In the genomic region with DNA sequence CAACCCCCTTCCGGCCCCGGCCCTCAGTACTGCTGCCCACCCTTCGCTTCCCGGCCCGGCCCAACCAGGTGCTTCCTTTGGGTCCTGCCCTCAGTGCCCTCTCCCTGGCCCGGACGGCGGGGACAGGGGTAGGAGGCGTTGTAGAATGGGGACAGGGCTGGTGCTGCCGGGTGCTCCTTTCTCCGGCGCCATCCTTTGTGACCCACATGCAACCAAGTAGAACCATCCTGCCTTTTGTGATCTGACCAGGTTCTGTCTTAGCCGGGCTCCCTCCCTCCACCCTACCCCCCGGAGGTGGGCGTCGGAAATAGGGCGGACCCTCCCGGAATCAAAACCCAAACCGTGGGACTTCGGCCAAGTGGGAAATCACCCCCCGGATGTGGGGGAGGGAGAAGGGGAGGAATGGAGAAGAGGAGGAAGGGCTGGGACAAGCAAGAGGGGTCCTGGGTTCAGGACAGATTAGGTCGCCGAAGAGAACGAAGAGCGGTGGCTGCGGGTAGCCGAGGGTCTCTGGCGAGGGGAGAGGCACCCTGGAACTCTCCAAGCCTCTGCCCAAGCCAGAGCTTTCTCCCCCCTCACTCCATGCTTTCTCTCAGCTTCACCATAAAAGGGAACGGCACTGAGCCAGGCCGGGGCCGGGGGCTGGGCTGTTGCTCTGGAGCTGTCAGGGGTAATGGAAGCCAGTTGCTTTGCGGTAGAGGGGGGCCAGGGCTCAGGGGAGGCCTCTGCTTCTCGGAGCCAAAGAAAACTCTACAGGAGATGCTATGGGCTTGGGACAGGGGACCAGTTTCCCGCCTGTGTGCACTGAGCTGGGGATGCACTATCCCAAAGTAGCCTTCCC, we compare ENCODE assay signal across 1 cellular context.
TF ChIP-seq lines count a peak whose summit lies in the region.

No MANE protein-coding gene starts in this region.

TF ChIP-seq in HepG2, 621 proteins besides CTCF, POLR2A, EP300 and RAD21 (continued from another document and continues in another):
- TF ChIP-seq, protein P1, sequence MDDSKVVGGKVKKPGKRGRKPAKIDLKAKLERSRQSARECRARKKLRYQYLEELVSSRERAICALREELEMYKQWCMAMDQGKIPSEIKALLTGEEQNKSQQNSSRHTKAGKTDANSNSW (CRISPR knock-in tag; IDR thresholded peaks at IDR 0.05; ENCODE audit: borderline replicate concordance) = no peak
- TF ChIP-seq NFIC (IDR thresholded peaks at IDR 0.05; ENCODE audit: low read length) = no peak
- no peak for TF ChIP-seq HNF4A (CRISPR knock-in tag; IDR thresholded peaks at IDR 0.05)
- TF ChIP-seq CBX2 (IDR thresholded peaks at IDR 0.05; ENCODE audit: low read depth, low read length) = no peak
- no peak for TF ChIP-seq CBX2 (CRISPR knock-in tag; IDR thresholded peaks at IDR 0.05; ENCODE audit: low read depth)
- TF ChIP-seq SP5 (CRISPR knock-in tag; IDR thresholded peaks at IDR 0.05; ENCODE audit: borderline replicate concordance, low read depth) = no peak
- no peak; the same call in 1 of the 2 replicates for TF ChIP-seq SALL2 (CRISPR knock-in tag; IDR thresholded peaks at IDR 0.05)
- TF ChIP-seq ZNF891 (CRISPR knock-in tag; IDR thresholded peaks at IDR 0.05) = no peak
- TF ChIP-seq, protein P2, sequence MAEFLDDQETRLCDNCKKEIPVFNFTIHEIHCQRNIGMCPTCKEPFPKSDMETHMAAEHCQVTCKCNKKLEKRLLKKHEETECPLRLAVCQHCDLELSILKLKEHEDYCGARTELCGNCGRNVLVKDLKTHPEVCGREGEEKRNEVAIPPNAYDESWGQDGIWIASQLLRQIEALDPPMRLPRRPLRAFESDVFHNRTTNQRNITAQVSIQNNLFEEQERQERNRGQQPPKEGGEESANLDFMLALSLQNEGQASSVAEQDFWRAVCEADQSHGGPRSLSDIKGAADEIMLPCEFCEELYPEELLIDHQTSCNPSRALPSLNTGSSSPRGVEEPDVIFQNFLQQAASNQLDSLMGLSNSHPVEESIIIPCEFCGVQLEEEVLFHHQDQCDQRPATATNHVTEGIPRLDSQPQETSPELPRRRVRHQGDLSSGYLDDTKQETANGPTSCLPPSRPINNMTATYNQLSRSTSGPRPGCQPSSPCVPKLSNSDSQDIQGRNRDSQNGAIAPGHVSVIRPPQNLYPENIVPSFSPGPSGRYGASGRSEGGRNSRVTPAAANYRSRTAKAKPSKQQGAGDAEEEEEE (CRISPR knock-in tag; IDR thresholded peaks at IDR 0.05; ENCODE audit: borderline replicate concordance) = no peak
- no peak for TF ChIP-seq ZNF460 (CRISPR knock-in tag; IDR thresholded peaks at IDR 0.05; ENCODE audit: borderline replicate concordance)
- TF ChIP-seq ZNF496 (CRISPR knock-in tag; IDR thresholded peaks at IDR 0.05; ENCODE audit: insufficient replicate concordance) = no peak
- no peak for TF ChIP-seq ZFP62 (CRISPR knock-in tag; IDR thresholded peaks at IDR 0.05)
- TF ChIP-seq ARNT (IDR thresholded peaks at IDR 0.05) = no peak
- no peak; the same call in 1 of the 2 replicates for TF ChIP-seq NR2C2 (CRISPR knock-in tag; IDR thresholded peaks at IDR 0.05; ENCODE audit: borderline replicate concordance)
- peak; percentile 80 for TF ChIP-seq SRF (IDR thresholded peaks at IDR 0.05; ENCODE audit: low read depth, low read length)
- TF ChIP-seq, protein P3, sequence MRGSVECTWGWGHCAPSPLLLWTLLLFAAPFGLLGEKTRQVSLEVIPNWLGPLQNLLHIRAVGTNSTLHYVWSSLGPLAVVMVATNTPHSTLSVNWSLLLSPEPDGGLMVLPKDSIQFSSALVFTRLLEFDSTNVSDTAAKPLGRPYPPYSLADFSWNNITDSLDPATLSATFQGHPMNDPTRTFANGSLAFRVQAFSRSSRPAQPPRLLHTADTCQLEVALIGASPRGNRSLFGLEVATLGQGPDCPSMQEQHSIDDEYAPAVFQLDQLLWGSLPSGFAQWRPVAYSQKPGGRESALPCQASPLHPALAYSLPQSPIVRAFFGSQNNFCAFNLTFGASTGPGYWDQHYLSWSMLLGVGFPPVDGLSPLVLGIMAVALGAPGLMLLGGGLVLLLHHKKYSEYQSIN (CRISPR knock-in tag; IDR thresholded peaks at IDR 0.05; ENCODE audit: borderline replicate concordance) = no peak
- TF ChIP-seq CREM (IDR thresholded peaks at IDR 0.05) = no peak
- TF ChIP-seq CREM (CRISPR knock-in tag; IDR thresholded peaks at IDR 0.05) = no peak
- no peak; the same call in 1 of the 2 replicates for TF ChIP-seq KMT2B (CRISPR knock-in tag; IDR thresholded peaks at IDR 0.05)
- TF ChIP-seq, protein P4, sequence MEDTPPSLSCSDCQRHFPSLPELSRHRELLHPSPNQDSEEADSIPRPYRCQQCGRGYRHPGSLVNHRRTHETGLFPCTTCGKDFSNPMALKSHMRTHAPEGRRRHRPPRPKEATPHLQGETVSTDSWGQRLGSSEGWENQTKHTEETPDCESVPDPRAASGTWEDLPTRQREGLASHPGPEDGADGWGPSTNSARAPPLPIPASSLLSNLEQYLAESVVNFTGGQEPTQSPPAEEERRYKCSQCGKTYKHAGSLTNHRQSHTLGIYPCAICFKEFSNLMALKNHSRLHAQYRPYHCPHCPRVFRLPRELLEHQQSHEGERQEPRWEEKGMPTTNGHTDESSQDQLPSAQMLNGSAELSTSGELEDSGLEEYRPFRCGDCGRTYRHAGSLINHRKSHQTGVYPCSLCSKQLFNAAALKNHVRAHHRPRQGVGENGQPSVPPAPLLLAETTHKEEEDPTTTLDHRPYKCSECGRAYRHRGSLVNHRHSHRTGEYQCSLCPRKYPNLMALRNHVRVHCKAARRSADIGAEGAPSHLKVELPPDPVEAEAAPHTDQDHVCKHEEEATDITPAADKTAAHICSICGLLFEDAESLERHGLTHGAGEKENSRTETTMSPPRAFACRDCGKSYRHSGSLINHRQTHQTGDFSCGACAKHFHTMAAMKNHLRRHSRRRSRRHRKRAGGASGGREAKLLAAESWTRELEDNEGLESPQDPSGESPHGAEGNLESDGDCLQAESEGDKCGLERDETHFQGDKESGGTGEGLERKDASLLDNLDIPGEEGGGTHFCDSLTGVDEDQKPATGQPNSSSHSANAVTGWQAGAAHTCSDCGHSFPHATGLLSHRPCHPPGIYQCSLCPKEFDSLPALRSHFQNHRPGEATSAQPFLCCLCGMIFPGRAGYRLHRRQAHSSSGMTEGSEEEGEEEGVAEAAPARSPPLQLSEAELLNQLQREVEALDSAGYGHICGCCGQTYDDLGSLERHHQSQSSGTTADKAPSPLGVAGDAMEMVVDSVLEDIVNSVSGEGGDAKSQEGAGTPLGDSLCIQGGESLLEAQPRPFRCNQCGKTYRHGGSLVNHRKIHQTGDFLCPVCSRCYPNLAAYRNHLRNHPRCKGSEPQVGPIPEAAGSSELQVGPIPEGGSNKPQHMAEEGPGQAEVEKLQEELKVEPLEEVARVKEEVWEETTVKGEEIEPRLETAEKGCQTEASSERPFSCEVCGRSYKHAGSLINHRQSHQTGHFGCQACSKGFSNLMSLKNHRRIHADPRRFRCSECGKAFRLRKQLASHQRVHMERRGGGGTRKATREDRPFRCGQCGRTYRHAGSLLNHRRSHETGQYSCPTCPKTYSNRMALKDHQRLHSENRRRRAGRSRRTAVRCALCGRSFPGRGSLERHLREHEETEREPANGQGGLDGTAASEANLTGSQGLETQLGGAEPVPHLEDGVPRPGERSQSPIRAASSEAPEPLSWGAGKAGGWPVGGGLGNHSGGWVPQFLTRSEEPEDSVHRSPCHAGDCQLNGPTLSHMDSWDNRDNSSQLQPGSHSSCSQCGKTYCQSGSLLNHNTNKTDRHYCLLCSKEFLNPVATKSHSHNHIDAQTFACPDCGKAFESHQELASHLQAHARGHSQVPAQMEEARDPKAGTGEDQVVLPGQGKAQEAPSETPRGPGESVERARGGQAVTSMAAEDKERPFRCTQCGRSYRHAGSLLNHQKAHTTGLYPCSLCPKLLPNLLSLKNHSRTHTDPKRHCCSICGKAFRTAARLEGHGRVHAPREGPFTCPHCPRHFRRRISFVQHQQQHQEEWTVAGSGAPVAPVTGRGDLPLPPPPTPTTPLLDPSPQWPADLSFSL (CRISPR knock-in tag; IDR thresholded peaks at IDR 0.05) = no peak
- 0 out of 2 replicates have a peak, but pooled peaks have one; percentile 10 for TF ChIP-seq ZNF792 (CRISPR knock-in tag; IDR thresholded peaks at IDR 0.05)
- TF ChIP-seq BORCS8-MEF2B (CRISPR knock-in tag; IDR thresholded peaks at IDR 0.05) = no peak
- no peak for TF ChIP-seq SIX1 (CRISPR knock-in tag; IDR thresholded peaks at IDR 0.05; ENCODE audit: borderline replicate concordance)
- no peak for TF ChIP-seq AGO1 (IDR thresholded peaks at IDR 0.05; ENCODE audit: low read depth, low read length, poor library complexity, severe bottlenecking)
- TF ChIP-seq, protein P5, sequence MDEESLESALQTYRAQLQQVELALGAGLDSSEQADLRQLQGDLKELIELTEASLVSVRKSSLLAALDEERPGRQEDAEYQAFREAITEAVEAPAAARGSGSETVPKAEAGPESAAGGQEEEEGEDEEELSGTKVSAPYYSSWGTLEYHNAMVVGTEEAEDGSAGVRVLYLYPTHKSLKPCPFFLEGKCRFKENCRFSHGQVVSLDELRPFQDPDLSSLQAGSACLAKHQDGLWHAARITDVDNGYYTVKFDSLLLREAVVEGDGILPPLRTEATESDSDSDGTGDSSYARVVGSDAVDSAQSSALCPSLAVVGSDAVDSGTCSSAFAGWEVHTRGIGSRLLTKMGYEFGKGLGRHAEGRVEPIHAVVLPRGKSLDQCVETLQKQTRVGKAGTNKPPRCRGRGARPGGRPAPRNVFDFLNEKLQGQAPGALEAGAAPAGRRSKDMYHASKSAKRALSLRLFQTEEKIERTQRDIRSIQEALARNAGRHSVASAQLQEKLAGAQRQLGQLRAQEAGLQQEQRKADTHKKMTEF (CRISPR knock-in tag; IDR thresholded peaks at IDR 0.05) = 0 out of 2 replicates have a peak, but pooled peaks have one; percentile 10
- TF ChIP-seq, protein P6, sequence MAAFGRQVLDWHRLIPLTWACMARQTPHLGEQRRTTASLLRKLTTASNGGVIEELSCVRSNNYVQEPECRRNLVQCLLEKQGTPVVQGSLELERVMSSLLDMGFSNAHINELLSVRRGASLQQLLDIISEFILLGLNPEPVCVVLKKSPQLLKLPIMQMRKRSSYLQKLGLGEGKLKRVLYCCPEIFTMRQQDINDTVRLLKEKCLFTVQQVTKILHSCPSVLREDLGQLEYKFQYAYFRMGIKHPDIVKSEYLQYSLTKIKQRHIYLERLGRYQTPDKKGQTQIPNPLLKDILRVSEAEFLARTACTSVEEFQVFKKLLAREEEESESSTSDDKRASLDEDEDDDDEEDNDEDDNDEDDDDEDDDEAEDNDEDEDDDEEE (CRISPR knock-in tag; IDR thresholded peaks at IDR 0.05) = no peak
- TF ChIP-seq MED13 (CRISPR knock-in tag; IDR thresholded peaks at IDR 0.05) = no peak
- no peak for TF ChIP-seq ZNF562 (CRISPR knock-in tag; IDR thresholded peaks at IDR 0.05; ENCODE audit: borderline replicate concordance)
- TF ChIP-seq ZNF558 (CRISPR knock-in tag; IDR thresholded peaks at IDR 0.05; ENCODE audit: borderline replicate concordance) = peak; percentile 36; the same call in 1 of the 2 replicates
- TF ChIP-seq, protein P7, sequence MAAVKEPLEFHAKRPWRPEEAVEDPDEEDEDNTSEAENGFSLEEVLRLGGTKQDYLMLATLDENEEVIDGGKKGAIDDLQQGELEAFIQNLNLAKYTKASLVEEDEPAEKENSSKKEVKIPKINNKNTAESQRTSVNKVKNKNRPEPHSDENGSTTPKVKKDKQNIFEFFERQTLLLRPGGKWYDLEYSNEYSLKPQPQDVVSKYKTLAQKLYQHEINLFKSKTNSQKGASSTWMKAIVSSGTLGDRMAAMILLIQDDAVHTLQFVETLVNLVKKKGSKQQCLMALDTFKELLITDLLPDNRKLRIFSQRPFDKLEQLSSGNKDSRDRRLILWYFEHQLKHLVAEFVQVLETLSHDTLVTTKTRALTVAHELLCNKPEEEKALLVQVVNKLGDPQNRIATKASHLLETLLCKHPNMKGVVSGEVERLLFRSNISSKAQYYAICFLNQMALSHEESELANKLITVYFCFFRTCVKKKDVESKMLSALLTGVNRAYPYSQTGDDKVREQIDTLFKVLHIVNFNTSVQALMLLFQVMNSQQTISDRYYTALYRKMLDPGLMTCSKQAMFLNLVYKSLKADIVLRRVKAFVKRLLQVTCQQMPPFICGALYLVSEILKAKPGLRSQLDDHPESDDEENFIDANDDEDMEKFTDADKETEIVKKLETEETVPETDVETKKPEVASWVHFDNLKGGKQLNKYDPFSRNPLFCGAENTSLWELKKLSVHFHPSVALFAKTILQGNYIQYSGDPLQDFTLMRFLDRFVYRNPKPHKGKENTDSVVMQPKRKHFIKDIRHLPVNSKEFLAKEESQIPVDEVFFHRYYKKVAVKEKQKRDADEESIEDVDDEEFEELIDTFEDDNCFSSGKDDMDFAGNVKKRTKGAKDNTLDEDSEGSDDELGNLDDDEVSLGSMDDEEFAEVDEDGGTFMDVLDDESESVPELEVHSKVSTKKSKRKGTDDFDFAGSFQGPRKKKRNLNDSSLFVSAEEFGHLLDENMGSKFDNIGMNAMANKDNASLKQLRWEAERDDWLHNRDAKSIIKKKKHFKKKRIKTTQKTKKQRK (IDR thresholded peaks at IDR 0.05; ENCODE audit: low read length) = no peak
- no peak for TF ChIP-seq ZNF451 (CRISPR knock-in tag; IDR thresholded peaks at IDR 0.05)
- no peak for TF ChIP-seq ZNF788 (CRISPR knock-in tag; IDR thresholded peaks at IDR 0.05; ENCODE audit: borderline replicate concordance)
- no peak for TF ChIP-seq MED1 (CRISPR knock-in tag; IDR thresholded peaks at IDR 0.05)
- TF ChIP-seq, protein P8, sequence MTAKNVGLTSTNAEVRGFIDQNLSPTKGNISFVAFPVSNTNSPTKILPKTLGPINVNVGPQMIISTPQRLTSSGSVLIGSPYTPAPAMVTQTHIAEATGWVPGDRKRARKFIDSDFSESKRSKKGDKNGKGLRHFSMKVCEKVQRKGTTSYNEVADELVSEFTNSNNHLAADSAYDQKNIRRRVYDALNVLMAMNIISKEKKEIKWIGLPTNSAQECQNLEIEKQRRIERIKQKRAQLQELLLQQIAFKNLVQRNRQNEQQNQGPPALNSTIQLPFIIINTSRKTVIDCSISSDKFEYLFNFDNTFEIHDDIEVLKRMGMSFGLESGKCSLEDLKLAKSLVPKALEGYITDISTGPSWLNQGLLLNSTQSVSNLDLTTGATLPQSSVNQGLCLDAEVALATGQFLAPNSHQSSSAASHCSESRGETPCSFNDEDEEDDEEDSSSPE (CRISPR knock-in tag; IDR thresholded peaks at IDR 0.05) = no peak
- no peak for TF ChIP-seq ZNF180 (CRISPR knock-in tag; IDR thresholded peaks at IDR 0.05; ENCODE audit: borderline replicate concordance, low read depth)
- TF ChIP-seq, protein P9, sequence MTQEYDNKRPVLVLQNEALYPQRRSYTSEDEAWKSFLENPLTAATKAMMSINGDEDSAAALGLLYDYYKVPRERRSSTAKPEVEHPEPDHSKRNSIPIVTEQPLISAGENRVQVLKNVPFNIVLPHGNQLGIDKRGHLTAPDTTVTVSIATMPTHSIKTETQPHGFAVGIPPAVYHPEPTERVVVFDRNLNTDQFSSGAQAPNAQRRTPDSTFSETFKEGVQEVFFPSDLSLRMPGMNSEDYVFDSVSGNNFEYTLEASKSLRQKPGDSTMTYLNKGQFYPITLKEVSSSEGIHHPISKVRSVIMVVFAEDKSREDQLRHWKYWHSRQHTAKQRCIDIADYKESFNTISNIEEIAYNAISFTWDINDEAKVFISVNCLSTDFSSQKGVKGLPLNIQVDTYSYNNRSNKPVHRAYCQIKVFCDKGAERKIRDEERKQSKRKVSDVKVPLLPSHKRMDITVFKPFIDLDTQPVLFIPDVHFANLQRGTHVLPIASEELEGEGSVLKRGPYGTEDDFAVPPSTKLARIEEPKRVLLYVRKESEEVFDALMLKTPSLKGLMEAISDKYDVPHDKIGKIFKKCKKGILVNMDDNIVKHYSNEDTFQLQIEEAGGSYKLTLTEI (CRISPR knock-in tag; conservative IDR thresholded peaks at IDR 0.05) = no peak
- TF ChIP-seq DPF2 (CRISPR knock-in tag; IDR thresholded peaks at IDR 0.05; ENCODE audit: borderline replicate concordance, low read depth) = no peak
- TF ChIP-seq EEA1 (CRISPR knock-in tag; IDR thresholded peaks at IDR 0.05; ENCODE audit: borderline replicate concordance) = no peak; the same call in 1 of the 2 replicates
- TF ChIP-seq ZBTB8A (CRISPR knock-in tag; IDR thresholded peaks at IDR 0.05; ENCODE audit: borderline replicate concordance, low read depth) = no peak
- TF ChIP-seq ZNF235 (CRISPR knock-in tag; IDR thresholded peaks at IDR 0.05; ENCODE audit: borderline replicate concordance) = no peak
- 0 out of 2 replicates have a peak, but pooled peaks have one; percentile 18 for TF ChIP-seq KLF11 (CRISPR knock-in tag; IDR thresholded peaks at IDR 0.05)
